In genomic region chr20:63957004-63957689, GRCh38 we compare ENCODE assay signal across 8 cellular contexts. TPM values are rescaled to one million over a fixed set of nuclear protein-coding genes. Genes with fewer than 3 reads are reported as not detected.
DNase-seq lines count a peak whose midpoint lies in the region; ATAC-seq and TF ChIP-seq lines count a peak whose summit lies in the region.

No MANE protein-coding gene starts in this region.

- H3K9me2 ChIP-seq in SU-DHL-6 (replicated peaks; ENCODE audit: insufficient read depth, low read length), result no peaks in the 10 kb centered on the region

- no peaks in the 10 kb centered on the region for H3K36me3 ChIP-seq in SU-DHL-6 (ENCODE audit: low read length)
- peaks cover 13% of the 10 kb centered on the region for H3K36me3 ChIP-seq in right atrium auricular region

- H3K27me3 ChIP-seq in SU-DHL-6 (ENCODE audit: low read length) (no peaks in the 10 kb centered on the region), right atrium auricular region (no peaks in the 10 kb centered on the region)

- peak overlapping the region; percentile 95 for H3K4me2 ChIP-seq in SU-DHL-6 (ENCODE audit: low read depth, low read length, poor library complexity, severe bottlenecking)

- peak overlapping the region; percentile 58 for H3K9ac ChIP-seq in SU-DHL-6 (ENCODE audit: low read length)

- in situ Hi-C loops in GM18951 (cut with MboI; ENCODE audit: low sequenced_read_pairs, unreplicated experiment), result no loop called here

- no peak for ATAC-seq in HG03457 (IDR thresholded peaks at IDR 0.05; ENCODE audit: unreplicated experiment)

- peak overlapping the region; percentile 70 for H3K27ac ChIP-seq in SU-DHL-6 (ENCODE audit: low read depth, low read length)
- peak overlapping the region; percentile 51 to 63 for H3K27ac ChIP-seq in right atrium auricular region

- H3K4me3 ChIP-seq in AG09309 (ENCODE audit: control insufficient read depth, low read depth, low read length), result peak overlapping the region; percentile 55
- peak overlapping the region; percentile 57 for H3K4me3 ChIP-seq in SU-DHL-6 (ENCODE audit: insufficient read depth, low read length, poor library complexity, severe bottlenecking)
- peak overlapping the region; percentile 91 to 98 for H3K4me3 ChIP-seq in right atrium auricular region

- H3K9me3 ChIP-seq in SU-DHL-6 (ENCODE audit: insufficient read depth, low read length) (no peaks in the 10 kb centered on the region), right atrium auricular region (no peaks in the 10 kb centered on the region)

- TF ChIP-seq POLR2A in GM18951 (IDR thresholded peaks at IDR 0.05; ENCODE audit: extremely low read depth, insufficient read depth, insufficient read length), result peak; percentile 44

- peak overlapping the region; percentile 91 for H2AFZ ChIP-seq in SU-DHL-6 (ENCODE audit: low read depth, low read length, severe bottlenecking)

- peaks cover 31% of the 10 kb centered on the region for H3K79me2 ChIP-seq in SU-DHL-6 (ENCODE audit: insufficient read depth, low read length)

- TF ChIP-seq CTCF in AG09309 (IDR thresholded peaks at IDR 0.05; ENCODE audit: control insufficient read depth, insufficient read depth, low read depth, low read length, missing control alignments) (no peak), SU-DHL-6 (IDR thresholded peaks at IDR 0.05; ENCODE audit: insufficient read depth, low read length, poor library complexity, severe bottlenecking) (no peak), right atrium auricular region (IDR thresholded peaks at IDR 0.05) (no peak)

- peaks cover 6% of the 10 kb centered on the region; the same call in 1 of the 2 replicates for H3F3A ChIP-seq in SU-DHL-6 (ENCODE audit: insufficient read depth)

- no peak for DNase-seq in AG09309 (ENCODE audit: low read depth)
- DNase-seq in LoVo (ENCODE audit: low spot score), result peak; percentile 76
- peak in 41 of 56 donors; percentile 9 to 73 (median 44) for DNase-seq in amygdala (lab: John Stamatoyannopoulos, UW)
- DNase-seq in right atrium auricular region (ENCODE audit: low spot score), result no peak
- peak; percentile 34 for DNase-seq in renal cortical epithelial cell (ENCODE audit: low read depth)

- no peaks in the 10 kb centered on the region for H4K20me1 ChIP-seq in SU-DHL-6 (ENCODE audit: low read depth, low read length)

- peaks cover 0 to 50% of the 10 kb centered on the region in 2 donors for H3K4me1 ChIP-seq in right atrium auricular region

RNA-seq across cellular contexts. Expression of gene UCKL1, which starts 0.9 kb away (rescaled TPM):
- total RNA-seq in right atrium auricular region, result 10 to 100 TPM; 25.9 to 27.6 TPM
- 20.3 and 27.8 TPM in 2 replicates for total RNA-seq in renal cortical epithelial cell

RNA-seq across cellular contexts. Expression of gene ZNF512B, which starts 12.6 kb away (rescaled TPM):
- 1 to 10 TPM; 7.0 to 8.3 TPM for total RNA-seq in right atrium auricular region
- 5.0 and 13.0 TPM in 2 replicates for total RNA-seq in renal cortical epithelial cell

RNA-seq across cellular contexts. Expression of gene SAMD10, which starts 22.3 kb away (rescaled TPM):
- total RNA-seq in right atrium auricular region (1 to 10 TPM; 3.1 to 3.7 TPM), renal cortical epithelial cell (1.4 and 5.4 TPM in 2 replicates)

RNA-seq across cellular contexts. Expression of gene PRPF6, which starts 23.8 kb away (rescaled TPM):
- 10 to 100 TPM; 32.9 to 43.6 TPM for total RNA-seq in right atrium auricular region
- total RNA-seq in renal cortical epithelial cell, result 66.0 and 94.5 TPM in 2 replicates

Comparison
In these comparisons a context has a peak if more than half of its experiments do, and no peak if none do; other contexts are left out.
1. DNase-seq: peak in LoVo (single experiment), amygdala (41 of 56) and renal cortical epithelial cell (single experiment); none in AG09309 (single experiment) and right atrium auricular region (single experiment).
2. Peak in every context shown above with its lines, with median percentiles within 50 percentile points of each other: H3K4me3 ChIP-seq.